In genomic region chr5:103291606-103292005, GRCh38 we compare ENCODE assay signal across 26 cellular contexts.
"Had no signal": no experiment of that assay in that cellular context is flagged by ENCODE, and none has a peak within 500 bp of the region (broad histone marks: within the 10 kb centered on the region; RNA-seq: fewer than 3 reads in every experiment).

No MANE protein-coding gene starts in this region.

- H3K4me1 ChIP-seq: body of pancreas, breast epithelium, Peyer's patch, SJSA1 had no signal

- H3K36me3 ChIP-seq: breast epithelium, MG63, Peyer's patch, SJSA1 had no signal

- H3K4me3 ChIP-seq: body of pancreas, breast epithelium, MG63, Peyer's patch, SJSA1 had no signal

- H3K27ac ChIP-seq: body of pancreas, breast epithelium, Peyer's patch, SJSA1 had no signal

- DNase-seq: activated CD4-positive, alpha-beta T cell treated with anti-CD3 and anti-CD28 coated beads, Interleukin-2, amount 10 ng/mL, durations not matched to agents 24 days and 14 days; activated CD4-positive, alpha-beta T cell treated with anti-CD3 and anti-CD28 coated beads, Interleukin-2, amount 50 U/mL, for 4 hours; activated CD8-positive, alpha-beta T cell treated with anti-CD3 and anti-CD28 coated beads, Interleukin-2, amount 10 ng/mL, durations not matched to agents 7 days and 5 days; activated gamma-delta T cell; activated naive CD4-positive, alpha-beta T cell treated with Interleukin-2 at 50 U/mL for 16 hours; activated naive CD8-positive, alpha-beta T cell treated with anti-CD3 and anti-CD28 coated beads, Interleukin-2, amount 10 ng/mL, durations not matched to agents 7 days and 5 days; activated T-cell treated with anti-CD3 and anti-CD28 coated beads, Interleukin-2, amount 50 U/mL, for 24 hours; body of pancreas; Karpas-422; KBM-7; MG63; NCI-H1092; NCI-H1436 treated with DMSO at 0.1 percent for 48 hours; NCI-H1694 treated with DMSO at 0.1 percent for 48 hours; NCI-H2029; NCI-H345; NCI-H526; NCI-H748 treated with DMSO at 0.1 percent for 48 hours; NK-92 treated with Interleukin-12 subunit alpha and Interleukin-12 subunit beta, amount 100 ng/mL, for 24 hours; PC-3; Peyer's patch; RPMI8226; SHP77 treated with DMSO at 0.1 percent for 48 hours; SK-N-SH had no signal

- H3K9me3 ChIP-seq: body of pancreas, breast epithelium, MG63, Peyer's patch, SJSA1, SK-N-SH had no signal

- H3K27me3 ChIP-seq: body of pancreas, breast epithelium, MG63, Peyer's patch, SJSA1 had no signal

- ATAC-seq: activated CD8-positive, alpha-beta T cell treated with anti-CD3 and anti-CD28 coated beads, Interleukin-2, amount 10 ng/mL, durations not matched to agents 7 days and 5 days; body of pancreas; PC-3 had no signal
